Comparison of ENCODE assay signal across 12 cellular contexts in genomic region chr17:31386542-31387075, GRCh38. TPM values are rescaled to one million over a fixed set of nuclear protein-coding genes. Genes with fewer than 3 reads are reported as not detected.
DNase-seq lines count a peak whose midpoint lies in the region; ATAC-seq and TF ChIP-seq lines count a peak whose summit lies in the region.
"Had no signal": no experiment of that assay in that cellular context is flagged by ENCODE, and none has a peak within 500 bp of the region (broad histone marks: within the 10 kb centered on the region; RNA-seq: fewer than 3 reads in every experiment).

No MANE protein-coding gene starts in this region.

- peaks cover 24% of the 10 kb centered on the region for H3K27me3 Mint-ChIP-seq in activated CD8-positive, alpha-beta memory T cell treated with anti-CD3 and anti-CD28 coated beads, Interleukin-2, amount 10 ng/mL, durations not matched to agents 7 days and 5 days

- intact Hi-C loops in IMR-90 (cut with micrococcal nuclease), result no loop called here

- TF ChIP-seq RAD21 in IMR-90 (IDR thresholded peaks at IDR 0.05; ENCODE audit: low read length), result no peak

- no peak overlapping the region for H4K8ac ChIP-seq in IMR-90 (ENCODE audit: low read depth in 2 of 2, low read length in 2 of 2)

- TF ChIP-seq POLR2A in IMR-90 (IDR thresholded peaks at IDR 0.05; ENCODE audit: low read depth, low read length), result no peak

- no peaks in the 10 kb centered on the region for H3K9me3 Mint-ChIP-seq in activated CD8-positive, alpha-beta memory T cell treated with anti-CD3 and anti-CD28 coated beads, Interleukin-2, amount 10 ng/mL, durations not matched to agents 7 days and 5 days (ENCODE audit: low read depth)
- no peaks in the 10 kb centered on the region for H3K9me3 Mint-ChIP-seq in stimulated activated effector memory CD8-positive, alpha-beta T cell treated with anti-CD3 and anti-CD28 coated beads, Interleukin-12 subunit alpha, Interleukin-12 subunit beta, amount 100 ng/mL, for 72 hours
- H3K9me3 Mint-ChIP-seq: CD4-positive, alpha-beta memory T cell had no signal

- no peak overlapping the region for H4K5ac ChIP-seq in IMR-90 (ENCODE audit: low read depth, low read length)

- DNase-seq in activated CD8-positive, alpha-beta memory T cell treated with anti-CD3 and anti-CD28 coated beads for 24 hours, result peak; percentile 26
- no peak for DNase-seq in activated CD8-positive, alpha-beta memory T cell treated with anti-CD3 and anti-CD28 coated beads, Interleukin-2, amount 10 ng/mL, durations not matched to agents 7 days and 5 days
- DNase-seq in IMR-90 (no peak), ecto neural progenitor cell (ENCODE audit: low spot score) (peak; percentile 22), NCI-H1092 treated with DMSO at 0.1 percent for 48 hours (lab: John Stamatoyannopoulos, UW) (no peak), nucleus accumbens (lab: John Stamatoyannopoulos, UW) (no peak)
- DNase-seq in stimulated activated effector memory CD8-positive, alpha-beta T cell treated with anti-CD3 and anti-CD28 coated beads, Interleukin-12 subunit alpha, Interleukin-12 subunit beta, amount 100 ng/mL, for 72 hours (ENCODE audit: low spot score in 2 of 2), result peak in 1 of 2 donors; percentile 18
- DNase-seq: BE2C; CD4-positive, alpha-beta memory T cell; HCEC 1CT had no signal

- H2AFZ ChIP-seq in IMR-90 (replicated peaks; ENCODE audit: low read length, poor library complexity), result no peak overlapping the region

- H3K4me1 ChIP-seq in IMR-90 (ENCODE audit: control insufficient read depth, insufficient read depth, low read length), result no peaks in the 10 kb centered on the region
- H3K4me1 ChIP-seq: BE2C had no signal

- no peak overlapping the region for H3K4me2 ChIP-seq in IMR-90 (ENCODE audit: low read depth, low read length)

- POLR2A ChIA-PET in IMR-90 (lab: Charles Lee; ENCODE audit: unreplicated experiment), result no interaction called here

- H3K36me3 ChIP-seq in IMR-90 (ENCODE audit: control insufficient read depth, insufficient read depth, low read length), result peaks cover 3% of the 10 kb centered on the region
- H3K36me3 ChIP-seq: BE2C had no signal

- no peak overlapping the region for H3K4me3 Mint-ChIP-seq in activated CD8-positive, alpha-beta memory T cell treated with anti-CD3 and anti-CD28 coated beads, Interleukin-2, amount 10 ng/mL, durations not matched to agents 7 days and 5 days
- no peak overlapping the region for H3K4me3 Mint-ChIP-seq in stimulated activated effector memory CD8-positive, alpha-beta T cell treated with anti-CD3 and anti-CD28 coated beads, Interleukin-12 subunit alpha, Interleukin-12 subunit beta, amount 100 ng/mL, for 72 hours
- H3K4me3 Mint-ChIP-seq: CD4-positive, alpha-beta memory T cell had no signal

- no peak for TF ChIP-seq CTCF in IMR-90 (conservative IDR thresholded peaks at IDR 0.05; ENCODE audit: low read depth, low read length)

- H3K4me1 Mint-ChIP-seq in activated CD8-positive, alpha-beta memory T cell treated with anti-CD3 and anti-CD28 coated beads, Interleukin-2, amount 10 ng/mL, durations not matched to agents 7 days and 5 days, result peaks cover 2% of the 10 kb centered on the region
- peaks cover 16% of the 10 kb centered on the region for H3K4me1 Mint-ChIP-seq in stimulated activated effector memory CD8-positive, alpha-beta T cell treated with anti-CD3 and anti-CD28 coated beads, Interleukin-12 subunit alpha, Interleukin-12 subunit beta, amount 100 ng/mL, for 72 hours

- H3K79me1 ChIP-seq in IMR-90 (ENCODE audit: low read depth in 1 of 2, low read length in 2 of 2), result no peaks in the 10 kb centered on the region

- no peak overlapping the region for H3K14ac ChIP-seq in IMR-90 (replicated peaks; ENCODE audit: low read depth, low read length)

- H2BK120ac ChIP-seq in IMR-90 (ENCODE audit: low read depth, low read length), result no peak overlapping the region

- no peak overlapping the region for H3K56ac ChIP-seq in IMR-90 (ENCODE audit: extremely low read depth, insufficient read depth, low read length)

- WGBS in IMR-90 (ENCODE audit: extremely low coverage in 2 of 2, insufficient read length in 1 of 2), 2 experiments, result 87% methylated on average over 3 of the region's 3 CpGs; no CpG with 5 or more reads in 1 of the 2 experiments

- no peaks in the 10 kb centered on the region; the same call in none of the 2 replicates for H4K20me1 ChIP-seq in IMR-90 (ENCODE audit: insufficient read depth, low read length)

- no peak overlapping the region for H2BK20ac ChIP-seq in IMR-90 (ENCODE audit: low read depth, low read length)

- CTCF ChIA-PET in activated CD8-positive, alpha-beta memory T cell treated with anti-CD3 and anti-CD28 coated beads, Interleukin-2, amount 10 ng/mL, durations not matched to agents 7 days and 5 days (lab: Charles Lee), result no interaction called here
- CTCF ChIA-PET in IMR-90 (lab: Yijun Ruan, JAX), result interaction anchor here (0.6 kb wide), 1 partner anchor 116 kb away, joined by 3 read pairs; no protein-coding TSS in a partner anchor

- no peak overlapping the region for H3K27ac Mint-ChIP-seq in activated CD8-positive, alpha-beta memory T cell treated with anti-CD3 and anti-CD28 coated beads, Interleukin-2, amount 10 ng/mL, durations not matched to agents 7 days and 5 days
- peak overlapping the region; percentile 8 for H3K27ac Mint-ChIP-seq in stimulated activated effector memory CD8-positive, alpha-beta T cell treated with anti-CD3 and anti-CD28 coated beads, Interleukin-12 subunit alpha, Interleukin-12 subunit beta, amount 100 ng/mL, for 72 hours

- no peak for ATAC-seq in activated CD8-positive, alpha-beta memory T cell treated with anti-CD3 and anti-CD28 coated beads, Interleukin-2, amount 10 ng/mL, durations not matched to agents 7 days and 5 days
- ATAC-seq in IMR-90 (ENCODE audit: low read depth) (no peak), GM18867 (IDR thresholded peaks at IDR 0.05; ENCODE audit: unreplicated experiment) (no peak)
- ATAC-seq in stimulated activated effector memory CD8-positive, alpha-beta T cell treated with anti-CD3 and anti-CD28 coated beads, Interleukin-12 subunit alpha, Interleukin-12 subunit beta, amount 100 ng/mL, for 72 hours, result no peak

- H3K9me1 ChIP-seq in IMR-90 (ENCODE audit: insufficient read depth, low read length), result peaks cover 9% of the 10 kb centered on the region

- H2AK9ac ChIP-seq in IMR-90 (replicated peaks; ENCODE audit: low read depth, low read length, poor library complexity), result no peak overlapping the region

- dilution Hi-C loops in IMR-90 (cut with HindIII; ENCODE audit: low sequenced_read_pairs, unreplicated experiment), result no loop called here

- no peak overlapping the region for H2BK15ac ChIP-seq in IMR-90 (ENCODE audit: low read depth, low read length)

- H3K23ac ChIP-seq in IMR-90 (ENCODE audit: low read depth, low read length), result no peak overlapping the region

- no peak overlapping the region for H2BK5ac ChIP-seq in IMR-90 (ENCODE audit: low read depth, low read length, poor library complexity, severe bottlenecking)

- in situ Hi-C loops in IMR-90 (cut with MboI; ENCODE audit: low sequenced_read_pairs), result no loop called here

- peaks cover 23% of the 10 kb centered on the region for H3K27me3 ChIP-seq in IMR-90 (ENCODE audit: control insufficient read depth, insufficient read depth, low read length)
- H3K27me3 ChIP-seq: BE2C had no signal

- H2AK5ac ChIP-seq in IMR-90 (ENCODE audit: low read depth, low read length), result no peak overlapping the region

- no peak overlapping the region for H4K91ac ChIP-seq in IMR-90 (ENCODE audit: insufficient read depth, low read depth, low read length)

- no TSS peak for BruUV-seq in IMR-90 (replicated peaks; lab: Mats Ljungman, UMichigan)

- H3K9ac ChIP-seq in IMR-90 (ENCODE audit: low read depth, low read length), result no peak overlapping the region

- H3K4ac ChIP-seq in IMR-90 (ENCODE audit: low read depth, low read length), result no peak overlapping the region

- no peak overlapping the region for H3K18ac ChIP-seq in IMR-90 (ENCODE audit: low read depth, low read length)

- H3K4me3 ChIP-seq in IMR-90 (ENCODE audit: insufficient read depth, low read depth, low read length), result no peak overlapping the region

- no peaks in the 10 kb centered on the region for H3K9me3 ChIP-seq in IMR-90 (ENCODE audit: control insufficient read depth, insufficient read depth, low read length)
- H3K9me3 ChIP-seq: BE2C had no signal

- no peaks in the 10 kb centered on the region for H3K36me3 Mint-ChIP-seq in activated CD8-positive, alpha-beta memory T cell treated with anti-CD3 and anti-CD28 coated beads, Interleukin-2, amount 10 ng/mL, durations not matched to agents 7 days and 5 days
- no peaks in the 10 kb centered on the region for H3K36me3 Mint-ChIP-seq in stimulated activated effector memory CD8-positive, alpha-beta T cell treated with anti-CD3 and anti-CD28 coated beads, Interleukin-12 subunit alpha, Interleukin-12 subunit beta, amount 100 ng/mL, for 72 hours
- H3K36me3 Mint-ChIP-seq: CD4-positive, alpha-beta memory T cell had no signal

- no peak overlapping the region for H3K27ac ChIP-seq in IMR-90 (ENCODE audit: insufficient read depth, low read length)
- H3K27ac ChIP-seq: C4-2B had no signal

TF ChIP-seq in IMR-90, 13 proteins besides CTCF, POLR2A, EP300 and RAD21:
- TF ChIP-seq MXI1 (IDR thresholded peaks at IDR 0.05; ENCODE audit: borderline replicate concordance, low read depth, low read length) (no peak), CEBPB (IDR thresholded peaks at IDR 0.05; ENCODE audit: low read depth, low read length) (peak; percentile 62)

RNA-seq across cellular contexts. Expression of gene RAB11FIP4, which starts 4.9 kb away (rescaled TPM):
- total RNA-seq in activated CD8-positive, alpha-beta memory T cell treated with anti-CD3 and anti-CD28 coated beads, Interleukin-2, amount 10 ng/mL, durations not matched to agents 7 days and 5 days, result 10 to 100 TPM; 23.9 to 35.5 TPM
- 1.1 and 1.4 TPM in 2 replicates for total RNA-seq in IMR-90 (2012; rRNA removed)
- polyA plus RNA-seq in IMR-90 (2012; rRNA removed), result 0.59 and 0.68 TPM in 2 replicates
- 0.60 and 0.84 TPM in 2 replicates for polyA plus RNA-seq in IMR-90 (2012; cell fraction: cytosol; rRNA removed)
- polyA plus RNA-seq in IMR-90 (2012; cell fraction: nucleus; rRNA removed; ENCODE audit: low replicate concordance), result 0.57 and 0.62 TPM in 2 replicates

Comparison
In these comparisons a context has a peak if more than half of its experiments do, and no peak if none do; other contexts are left out.
1. DNase-seq: peak in activated CD8-positive, alpha-beta memory T cell treated with anti-CD3 and anti-CD28 coated beads for 24 hours (single experiment) and ecto neural progenitor cell (single experiment); none in activated CD8-positive, alpha-beta memory T cell treated with anti-CD3 and anti-CD28 coated beads, Interleukin-2, amount 10 ng/mL, durations not matched to agents 7 days and 5 days (single experiment), IMR-90 (single experiment), NCI-H1092 treated with DMSO at 0.1 percent for 48 hours (single experiment) and nucleus accumbens (0 of 56).
2. RNA of gene RAB11FIP4, which starts 4.9 kb away (total RNA-seq): 23.9 to 35.5 TPM in activated CD8-positive, alpha-beta memory T cell treated with anti-CD3 and anti-CD28 coated beads, Interleukin-2, amount 10 ng/mL, durations not matched to agents 7 days and 5 days; 1.1 to 1.4 TPM in IMR-90; every median in the first group is over 10 times any median in the second.